In genomic region chr1:6579374-6580118, GRCh38 we compare ENCODE assay signal across 8 cellular contexts. TPM values are rescaled to one million over a fixed set of nuclear protein-coding genes. Genes with fewer than 3 reads are reported as not detected.
DNase-seq lines count a peak whose midpoint lies in the region; ATAC-seq, FAIRE-seq and TF ChIP-seq lines count a peak whose summit lies in the region.

Gene ZBTB48, plus strand, starts transcription at chr1:6579994. Its CDS starts 616 bp downstream, at chr1:6580610.

- whole genome bisulfite sequencing in body of pancreas, 2 donors, result 0 to 16% methylated on average over 10 to 43 of the region's 58 CpGs

- no peaks in the 10 kb centered on the region for H3K27me3 ChIP-seq in body of pancreas

- TF ChIP-seq POLR2A in body of pancreas (IDR thresholded peaks at IDR 0.05), result peak; percentile 70 to 95 (median 90)

- TF ChIP-seq CTCF in 22Rv1 (IDR thresholded peaks at IDR 0.05), result no peak
- no peak for TF ChIP-seq CTCF in body of pancreas (IDR thresholded peaks at IDR 0.05)

- H3K27ac ChIP-seq in 22Rv1 (peak within 1 kb of the TSS; percentile 79), body of pancreas (peak within 1 kb of the TSS; percentile 88 to 97 (median 94))

- ATAC-seq in GM18520 (IDR thresholded peaks at IDR 0.05; ENCODE audit: unreplicated experiment) (peak; percentile 94), HG03064 (IDR thresholded peaks at IDR 0.05; ENCODE audit: low read depth, unreplicated experiment) (peak; percentile 92), body of pancreas (peak; percentile 97), sciatic nerve (peak; percentile 99)

- H3K36me3 ChIP-seq in body of pancreas (replicated peaks in 1 of 2; ENCODE audit: insufficient read depth in 1 of 2, low read depth in 2 of 2), result no peaks in the 10 kb centered on the region

- peak within 1 kb of the TSS; percentile 63 to 96 for H3K4me3 ChIP-seq in body of pancreas

- H3K9me3 ChIP-seq in body of pancreas, result no peaks in the 10 kb centered on the region

- H3K4me1 ChIP-seq in body of pancreas, result peaks cover 38% of the 10 kb centered on the region

- DNase-seq in NCI-H2107 treated with DMSO at 0.1 percent for 48 hours (lab: John Stamatoyannopoulos, UW; ENCODE audit: unreplicated experiment) (peak; percentile 40), body of pancreas (peak; percentile 99 to 100 (median 100)), iPS DF 19.7 (ENCODE audit: low read depth, low spot score) (peak; percentile 82), sciatic nerve (ENCODE audit: low spot score) (peak; percentile 100)

- intact Hi-C loops in body of pancreas (cut with DNase I) (no loop called here), sciatic nerve (cut with DNase I) (no loop called here)

- FAIRE-seq in TTC549 (lab: Jason Lieb, UNC), result peak; percentile 94

RNA-seq across cellular contexts. Expression of gene ZBTB48, which starts in this region (rescaled TPM):
- total RNA-seq in body of pancreas (10 to 100 TPM; 17.4 to 37.6 TPM), sciatic nerve (28.9 TPM)

Comparison
In these comparisons a context has a peak if more than half of its experiments do, and no peak if none do; other contexts are left out.
1. Peak in every context shown above with its lines: DNase-seq, ATAC-seq, H3K4me3 ChIP-seq and H3K27ac ChIP-seq.
2. DNase-seq: peak in every context shown above with its lines; median percentile 100 in body of pancreas; 100 in sciatic nerve; 82 in iPS DF 19.7; 40 in NCI-H2107 treated with DMSO at 0.1 percent for 48 hours.